ENCODE assay signal across 2 cellular contexts in genomic region chr20:46680684-46681031, GRCh38.
TF ChIP-seq lines count a peak whose summit lies in the region.

No MANE protein-coding gene starts in this region.

TF ChIP-seq in HepG2, 621 proteins besides CTCF, POLR2A, EP300 and RAD21 (continues in another document):
- no peak for TF ChIP-seq ZNF766 (CRISPR knock-in tag; IDR thresholded peaks at IDR 0.05; ENCODE audit: borderline replicate concordance)
- no peak for TF ChIP-seq FOXM1 (CRISPR knock-in tag; IDR thresholded peaks at IDR 0.05)
- peak; percentile 78; the same call in 1 of the 2 replicates for TF ChIP-seq ZMYM2 (CRISPR knock-in tag; IDR thresholded peaks at IDR 0.05)
- peak; percentile 98 for TF ChIP-seq ZMYM3 (CRISPR knock-in tag; IDR thresholded peaks at IDR 0.05)
- no peak for TF ChIP-seq CREB3 (CRISPR knock-in tag; IDR thresholded peaks at IDR 0.05)
- no peak for TF ChIP-seq MTA3 (CRISPR knock-in tag; IDR thresholded peaks at IDR 0.05)
- TF ChIP-seq FOXC1 (CRISPR knock-in tag; IDR thresholded peaks at IDR 0.05; ENCODE audit: borderline replicate concordance) = no peak
- TF ChIP-seq ZNF263 (CRISPR knock-in tag; IDR thresholded peaks at IDR 0.05) = 0 out of 2 replicates have a peak, but pooled peaks have one; percentile 3
- no peak for TF ChIP-seq ZNF335 (CRISPR knock-in tag; IDR thresholded peaks at IDR 0.05)
- no peak for TF ChIP-seq ZBTB21 (CRISPR knock-in tag; IDR thresholded peaks at IDR 0.05)
- TF ChIP-seq ZNF570 (CRISPR knock-in tag; IDR thresholded peaks at IDR 0.05; ENCODE audit: borderline replicate concordance) = no peak
- no peak for TF ChIP-seq ZBTB49 (CRISPR knock-in tag; IDR thresholded peaks at IDR 0.05; ENCODE audit: borderline replicate concordance)
- TF ChIP-seq ZNF124 (CRISPR knock-in tag; IDR thresholded peaks at IDR 0.05) = 0 out of 2 replicates have a peak, but pooled peaks have one; percentile 5
- TF ChIP-seq, protein P1, sequence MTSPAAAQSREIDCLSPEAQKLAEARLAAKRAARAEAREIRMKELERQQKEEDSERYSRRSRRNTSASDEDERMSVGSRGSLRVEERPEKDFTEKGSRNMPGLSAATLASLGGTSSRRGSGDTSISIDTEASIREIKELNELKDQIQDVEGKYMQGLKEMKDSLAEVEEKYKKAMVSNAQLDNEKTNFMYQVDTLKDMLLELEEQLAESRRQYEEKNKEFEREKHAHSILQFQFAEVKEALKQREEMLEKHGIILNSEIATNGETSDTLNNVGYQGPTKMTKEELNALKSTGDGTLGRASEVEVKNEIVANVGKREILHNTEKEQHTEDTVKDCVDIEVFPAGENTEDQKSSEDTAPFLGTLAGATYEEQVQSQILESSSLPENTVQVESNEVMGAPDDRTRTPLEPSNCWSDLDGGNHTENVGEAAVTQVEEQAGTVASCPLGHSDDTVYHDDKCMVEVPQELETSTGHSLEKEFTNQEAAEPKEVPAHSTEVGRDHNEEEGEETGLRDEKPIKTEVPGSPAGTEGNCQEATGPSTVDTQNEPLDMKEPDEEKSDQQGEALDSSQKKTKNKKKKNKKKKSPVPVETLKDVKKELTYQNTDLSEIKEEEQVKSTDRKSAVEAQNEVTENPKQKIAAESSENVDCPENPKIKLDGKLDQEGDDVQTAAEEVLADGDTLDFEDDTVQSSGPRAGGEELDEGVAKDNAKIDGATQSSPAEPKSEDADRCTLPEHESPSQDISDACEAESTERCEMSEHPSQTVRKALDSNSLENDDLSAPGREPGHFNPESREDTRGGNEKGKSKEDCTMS (CRISPR knock-in tag; conservative IDR thresholded peaks at IDR 0.05) = no peak
- TF ChIP-seq ZNF891 (CRISPR knock-in tag; IDR thresholded peaks at IDR 0.05) = peak; percentile 52; the same call in 1 of the 2 replicates
- TF ChIP-seq THAP11 (CRISPR knock-in tag; IDR thresholded peaks at IDR 0.05) = peak; percentile 5; the same call in 1 of the 2 replicates
- TF ChIP-seq ZNF510 (CRISPR knock-in tag; IDR thresholded peaks at IDR 0.05; ENCODE audit: low read depth) = no peak
- peak; percentile 68; the same call in 1 of the 2 replicates for TF ChIP-seq ZNF724P (CRISPR knock-in tag; IDR thresholded peaks at IDR 0.05; ENCODE audit: borderline replicate concordance)
- no peak for TF ChIP-seq ARNT (IDR thresholded peaks at IDR 0.05)
- no peak for TF ChIP-seq ZNF704 (CRISPR knock-in tag; IDR thresholded peaks at IDR 0.05; ENCODE audit: borderline replicate concordance)
- TF ChIP-seq RORA (CRISPR knock-in tag; IDR thresholded peaks at IDR 0.05) = no peak
- no peak for TF ChIP-seq ZNF207 (IDR thresholded peaks at IDR 0.05; ENCODE audit: borderline replicate concordance)
- no peak for TF ChIP-seq BCL6 (CRISPR knock-in tag; IDR thresholded peaks at IDR 0.05)
- TF ChIP-seq ZKSCAN1 (IDR thresholded peaks at IDR 0.05; ENCODE audit: low read length) = no peak
- 0 out of 2 replicates have a peak, but pooled peaks have one; percentile 8 for TF ChIP-seq THAP7 (CRISPR knock-in tag; IDR thresholded peaks at IDR 0.05)
- TF ChIP-seq ZNF501 (CRISPR knock-in tag; IDR thresholded peaks at IDR 0.05) = no peak
- no peak for TF ChIP-seq CREB1 (IDR thresholded peaks at IDR 0.05)
- TF ChIP-seq CREB1 (CRISPR knock-in tag; IDR thresholded peaks at IDR 0.05) = no peak
- no peak for TF ChIP-seq SNAI1 (CRISPR knock-in tag; IDR thresholded peaks at IDR 0.05; ENCODE audit: borderline replicate concordance)
- peak; percentile 99 for TF ChIP-seq ZNF629 (CRISPR knock-in tag; conservative IDR thresholded peaks at IDR 0.05)
- TF ChIP-seq HNRNPL (IDR thresholded peaks at IDR 0.05; ENCODE audit: low read depth, low read length) = no peak

TF ChIP-seq in liver, 16 proteins besides CTCF, POLR2A, EP300 and RAD21:
- TF ChIP-seq NR2F2 (IDR thresholded peaks at IDR 0.05) (no peak), HNF4A (conservative IDR thresholded peaks at IDR 0.05) (peak; percentile 57 to 69), TAF1 (conservative IDR thresholded peaks at IDR 0.05) (no peak)
